ENCODE assay signal across 7 cellular contexts in genomic region chr21:39348040-39348354, GRCh38. TPM values are rescaled to one million over a fixed set of nuclear protein-coding genes. Genes with fewer than 3 reads are reported as not detected.
A peak's percentile ranks its signal among the peaks of the same experiment; 100 is the strongest.
DNase-seq lines count a peak whose midpoint lies in the region; ATAC-seq and TF ChIP-seq lines count a peak whose summit lies in the region.

No MANE protein-coding gene starts in this region.

- H3K4me2 ChIP-seq in Loucy (ENCODE audit: low read depth, low read length, poor library complexity, severe bottlenecking) = peak overlapping the region; percentile 97

- no peak for TF ChIP-seq CTCF in Loucy (conservative IDR thresholded peaks at IDR 0.05; ENCODE audit: low read length)
- TF ChIP-seq CTCF in chondrocyte (IDR thresholded peaks at IDR 0.05) = no peak

- H3K9me2 ChIP-seq in Loucy (replicated peaks; ENCODE audit: low read depth, low read length) = no peaks in the 10 kb centered on the region

- peaks cover 22% of the 10 kb centered on the region for H3K36me3 Mint-ChIP-seq in chondrocyte (ENCODE audit: low read depth)
- peaks cover 12 to 19% of the 10 kb centered on the region in 2 donors for H3K36me3 Mint-ChIP-seq in naive B cell

- 0 out of 2 replicates have a peak, but pooled peaks cover 7% of the 10 kb centered on the region for H3F3A ChIP-seq in Loucy (ENCODE audit: low read depth)

- DNase-seq in chondrocyte (ENCODE audit: low spot score) = no peak
- DNase-seq in naive B cell = no peak
- no peak for DNase-seq in NCI-H2196 (lab: John Stamatoyannopoulos, UW; ENCODE audit: unreplicated experiment)
- no peak for DNase-seq in ACHN

- H3K4me1 Mint-ChIP-seq in chondrocyte (ENCODE audit: low read depth) = peaks cover 38% of the 10 kb centered on the region
- H3K4me1 Mint-ChIP-seq in naive B cell = peaks cover 26 to 44% (median 41%) of the 10 kb centered on the region in 3 donors

- in situ Hi-C loops in ACHN (cut with HindIII; ENCODE audit: low pct_ligation_motif_present, low pct_unique_long_range_greater_than_20kb, low sequenced_read_pairs) = no loop called here

- no peaks in the 10 kb centered on the region for H3K9me3 Mint-ChIP-seq in chondrocyte (ENCODE audit: low read depth)
- peaks cover 0 to 2% (median 0%) of the 10 kb centered on the region in 7 donors for H3K9me3 Mint-ChIP-seq in naive B cell

- peaks cover 34% of the 10 kb centered on the region for H3K36me3 ChIP-seq in Loucy (ENCODE audit: insufficient read depth, low read length)

- H3K4me3 Mint-ChIP-seq in chondrocyte (ENCODE audit: unreplicated experiment) (peak overlapping the region; percentile 85), naive B cell (peak overlapping the region; percentile 87 to 96 (median 94))

- peaks cover 66% of the 10 kb centered on the region for H3K79me2 ChIP-seq in Loucy (ENCODE audit: insufficient read depth, low read length)

- no peaks in the 10 kb centered on the region for H3K9me3 ChIP-seq in Loucy (ENCODE audit: insufficient read depth, low read depth, low read length)

- no peaks in the 10 kb centered on the region for H3K27me3 ChIP-seq in Loucy (ENCODE audit: insufficient read depth, low read length, poor library complexity, severe bottlenecking)

- H3K9ac ChIP-seq in Loucy (ENCODE audit: low read depth, low read length, poor library complexity, severe bottlenecking) = peak overlapping the region; percentile 96

- no peaks in the 10 kb centered on the region for H3K27me3 Mint-ChIP-seq in chondrocyte (ENCODE audit: low read depth)
- peaks cover 0 to 5% (median 4%) of the 10 kb centered on the region in 3 donors for H3K27me3 Mint-ChIP-seq in naive B cell

- peak overlapping the region; percentile 98 for H3K4me3 ChIP-seq in Loucy (ENCODE audit: low read length, poor library complexity, severe bottlenecking)

- H3K27ac Mint-ChIP-seq in chondrocyte (ENCODE audit: unreplicated experiment) (peak overlapping the region; percentile 94), naive B cell (peak overlapping the region; percentile 71 to 97 (median 94))

- H2AFZ ChIP-seq in Loucy (ENCODE audit: low read length) = no peak overlapping the region

- H4K20me1 ChIP-seq in Loucy (ENCODE audit: insufficient read depth, low read length, poor library complexity, severe bottlenecking) = peaks cover 54% of the 10 kb centered on the region

- peaks cover 39% of the 10 kb centered on the region for H3K4me1 ChIP-seq in Loucy (ENCODE audit: insufficient read depth, low read length, poor library complexity, severe bottlenecking)

- ATAC-seq in GM21515 (IDR thresholded peaks at IDR 0.05; ENCODE audit: unreplicated experiment) (peak; percentile 13), naive B cell (ENCODE audit: low read depth in 2 of 2) (peak; percentile 0 to 2), HG02973 (IDR thresholded peaks at IDR 0.05; ENCODE audit: unreplicated experiment) (no peak)

RNA-seq across cellular contexts. Expression of gene HMGN1, which starts 0.9 kb away (rescaled TPM):
- 218 to 266 TPM (median 230 TPM) in 3 replicates for total RNA-seq in chondrocyte
- polyA plus RNA-seq in naive B cell (ENCODE audit: low read depth in 6 of 6) = 100 to 1,000 TPM; 259 to 458 (median 306) TPM

RNA-seq across cellular contexts. Expression of gene BRWD1, which starts 34.6 kb away (rescaled TPM):
- 26.5 to 33.0 TPM (median 28.4 TPM) in 3 replicates for total RNA-seq in chondrocyte
- 10 to 100 TPM; 31.1 to 49.8 (median 44.1) TPM for polyA plus RNA-seq in naive B cell (ENCODE audit: low read depth in 6 of 6)
